ENCODE assay signal across 15 cellular contexts in genomic region chr2:27441958-27442281, GRCh38. TPM values are rescaled to one million over a fixed set of nuclear protein-coding genes. Genes with fewer than 3 reads are reported as not detected.
DNase-seq lines count a peak whose midpoint lies in the region; ATAC-seq and TF ChIP-seq lines count a peak whose summit lies in the region.
"Had no signal": no experiment of that assay in that cellular context is flagged by ENCODE, and none has a peak within 500 bp of the region (broad histone marks: within the 10 kb centered on the region; RNA-seq: fewer than 3 reads in every experiment).

No MANE protein-coding gene starts in this region.

- no peaks in the 10 kb centered on the region for H3K27me3 Mint-ChIP-seq in Caco-2 (ENCODE audit: insufficient read depth, unreplicated experiment)
- H3K27me3 Mint-ChIP-seq: activated CD8-positive, alpha-beta memory T cell treated with anti-CD3 and anti-CD28 coated beads, Interleukin-2, amount 10 ng/mL, durations not matched to agents 7 days and 5 days; activated naive CD8-positive, alpha-beta T cell; progenitor cell of endocrine pancreas had no signal

- H3K4me3 Mint-ChIP-seq in Caco-2 (ENCODE audit: unreplicated experiment) = peak overlapping the region; percentile 72
- H3K4me3 Mint-ChIP-seq: activated CD8-positive, alpha-beta memory T cell treated with anti-CD3 and anti-CD28 coated beads, Interleukin-2, amount 10 ng/mL, durations not matched to agents 7 days and 5 days; activated naive CD8-positive, alpha-beta T cell had no signal

- no peaks in the 10 kb centered on the region; the same call in 1 of the 2 replicates for H4K20me1 ChIP-seq in PC-9 (ENCODE audit: insufficient read depth)

- no peak overlapping the region for H2BK12ac ChIP-seq in trophoblast cell (ENCODE audit: low read length)

- no CpG with 5 or more reads among the region's 17 CpGs for WGBS in trophoblast cell (ENCODE audit: extremely low coverage, insufficient coverage, insufficient read length)

- CTCF ChIA-PET in Caco-2 (lab: Charles Lee) = interaction anchor here (1.0 kb wide), 1 partner anchor 33 kb away, joined by 4 read pairs; the partner anchor contains the start of gene PPM1G
- CTCF ChIA-PET in PC-9 (lab: Charles Lee) = interaction anchor here (1.1 kb wide), 1 partner anchor 187 kb away, joined by 4 read pairs; the partner anchor contains the start of gene GPN1

- no peaks in the 10 kb centered on the region for H3K9me3 ChIP-seq in Caco-2
- no peaks in the 10 kb centered on the region for H3K9me3 ChIP-seq in PC-9 (ENCODE audit: insufficient read depth, low read depth)
- no peaks in the 10 kb centered on the region for H3K9me3 ChIP-seq in trophoblast cell (ENCODE audit: insufficient read depth, low read depth, low read length)

- H3K4me2 ChIP-seq in PC-9 (peak overlapping the region; percentile 99), trophoblast cell (ENCODE audit: low read length) (peak overlapping the region; percentile 20)

- no peak overlapping the region for H2AK5ac ChIP-seq in trophoblast cell (ENCODE audit: low read length)

- H3K27me3 ChIP-seq in Caco-2 (replicated peaks; ENCODE audit: control insufficient read depth, insufficient read depth, low read length) (no peaks in the 10 kb centered on the region), PC-9 (ENCODE audit: insufficient read depth, low read depth) (no peaks in the 10 kb centered on the region), trophoblast cell (ENCODE audit: insufficient read depth, low read length) (no peaks in the 10 kb centered on the region)

- no peak overlapping the region for H3K27ac Mint-ChIP-seq in Caco-2 (ENCODE audit: unreplicated experiment)
- H3K27ac Mint-ChIP-seq: activated CD8-positive, alpha-beta memory T cell treated with anti-CD3 and anti-CD28 coated beads, Interleukin-2, amount 10 ng/mL, durations not matched to agents 7 days and 5 days; activated naive CD8-positive, alpha-beta T cell; progenitor cell of endocrine pancreas had no signal

- H3K14ac ChIP-seq in trophoblast cell (ENCODE audit: low read length) = no peak overlapping the region

- intact Hi-C loops in Caco-2 (cut with micrococcal nuclease; ENCODE audit: unreplicated experiment) (loop anchor here (1.0 to 2.0 kb wide), 5 partner anchors 13 to 187 kb away; partner anchors contain the start of genes CCDC121, GPN1, IFT172 and PPM1G), PC-9 (cut with micrococcal nuclease; ENCODE audit: unreplicated experiment) (loop anchor here (1.0 to 10.0 kb wide), 4 partner anchors 34 to 213 kb away; partner anchors contain the start of gene IFT172)

- no peak overlapping the region for H3K18ac ChIP-seq in trophoblast cell (ENCODE audit: low read length)

- no peaks in the 10 kb centered on the region for H3K4me1 ChIP-seq in Caco-2
- peaks cover 19% of the 10 kb centered on the region for H3K4me1 ChIP-seq in PC-9 (replicated peaks; ENCODE audit: insufficient read depth)
- peaks cover 2 to 12% of the 10 kb centered on the region in 2 experiments for H3K4me1 ChIP-seq in trophoblast cell (ENCODE audit: control insufficient read depth in 1 of 2, insufficient read depth in 2 of 2, low read length in 2 of 2)

- H3K27ac ChIP-seq in PC-9 (no peak overlapping the region), trophoblast cell (ENCODE audit: low read depth, low read length) (no peak overlapping the region)
- H3K27ac ChIP-seq: SK-N-MC had no signal

- H4K91ac ChIP-seq in trophoblast cell (ENCODE audit: low read depth, low read length) = no peak overlapping the region

- peaks cover 6% of the 10 kb centered on the region for H3K79me1 ChIP-seq in trophoblast cell (ENCODE audit: low read length)

- H3K9me2 ChIP-seq in PC-9 (ENCODE audit: insufficient read depth) = no peaks in the 10 kb centered on the region

- H3K4me3 ChIP-seq in Caco-2 (ENCODE audit: low read depth, low read length) = 0 out of 2 replicates have a peak overlapping the region, but pooled peaks have one; percentile 8
- peak overlapping the region; percentile 79; the same call in 1 of the 2 replicates for H3K4me3 ChIP-seq in PC-9
- no peak overlapping the region for H3K4me3 ChIP-seq in trophoblast cell (ENCODE audit: low read depth, low read length)
- H3K4me3 ChIP-seq: SK-N-MC had no signal

- peak overlapping the region; percentile 65 for H4K8ac ChIP-seq in trophoblast cell (ENCODE audit: low read depth, low read length)

- H3F3A ChIP-seq in PC-9 (ENCODE audit: insufficient read depth, low read depth) = peaks cover 52% of the 10 kb centered on the region; the same call in 1 of the 2 replicates

- H2AFZ ChIP-seq in PC-9 = no peak overlapping the region
- H2AFZ ChIP-seq in trophoblast cell (ENCODE audit: insufficient read depth, low read length, poor library complexity) = no peak overlapping the region

- H3K23ac ChIP-seq in trophoblast cell (ENCODE audit: low read length) = no peak overlapping the region

- TF ChIP-seq CTCF in Caco-2 (IDR thresholded peaks at IDR 0.05; ENCODE audit: insufficient read depth in 1 of 2, low read depth in 1 of 2, low read length in 1 of 2, severe bottlenecking in 1 of 2, unreplicated experiment in 1 of 2) = no peak
- TF ChIP-seq CTCF in PC-9 (conservative IDR thresholded peaks at IDR 0.05) = peak; percentile 68

- H2BK120ac ChIP-seq in trophoblast cell (ENCODE audit: insufficient read depth, low read length, poor library complexity) = no peak overlapping the region

- H4K12ac ChIP-seq in trophoblast cell (ENCODE audit: low read depth, low read length) = no peak overlapping the region

- POLR2A ChIA-PET in Caco-2 (lab: Charles Lee) (no interaction called here), PC-9 (lab: Charles Lee; ENCODE audit: unreplicated experiment) (no interaction called here)

- H2BK5ac ChIP-seq in trophoblast cell (ENCODE audit: low read depth, low read length, poor library complexity) = no peak overlapping the region

- BruUV-seq in Caco-2 (replicated peaks; lab: Mats Ljungman, UMichigan) (no TSS peak), PC-9 (replicated peaks; lab: Mats Ljungman, UMichigan) (no TSS peak)

- H3K9ac ChIP-seq in trophoblast cell (ENCODE audit: low read length) = no peak overlapping the region

- H3K36me3 ChIP-seq in Caco-2 (ENCODE audit: control insufficient read depth, insufficient read depth, low read length) = no peaks in the 10 kb centered on the region; the same call in 1 of the 2 replicates
- H3K36me3 ChIP-seq in PC-9 (ENCODE audit: low read depth) = peaks cover 4% of the 10 kb centered on the region; the same call in 1 of the 2 replicates
- H3K36me3 ChIP-seq in trophoblast cell (ENCODE audit: control insufficient read depth in 1 of 2, insufficient read depth in 2 of 2, low read length in 2 of 2) = peaks cover 33 to 45% of the 10 kb centered on the region in 2 experiments

- H3K79me2 ChIP-seq in PC-9 (ENCODE audit: low read depth) = peaks cover 5% of the 10 kb centered on the region; the same call in 1 of the 2 replicates
- peaks cover 3% of the 10 kb centered on the region for H3K79me2 ChIP-seq in trophoblast cell (ENCODE audit: control insufficient read depth, insufficient read depth, low read length, poor library complexity)

- H3K4me1 Mint-ChIP-seq in Caco-2 (ENCODE audit: low read depth, unreplicated experiment) = peaks cover 13% of the 10 kb centered on the region

- DNase-seq in Caco-2 (no peak), PC-9 (no peak), trophoblast cell (no peak), NCI-H82 treated with DMSO at 0.1 percent for 48 hours (lab: John Stamatoyannopoulos, UW; ENCODE audit: unreplicated experiment) (no peak), NCI-H146 treated with DMSO at 0.1 percent for 48 hours (lab: John Stamatoyannopoulos, UW; ENCODE audit: unreplicated experiment) (no peak), NCI-H510A (lab: John Stamatoyannopoulos, UW) (no peak)
- DNase-seq: AML-193, cerebellar nuclear complex, KG1 had no signal

- no peak overlapping the region for H3K4ac ChIP-seq in trophoblast cell (ENCODE audit: low read depth, low read length)

- ATAC-seq in esophagus mucosa (peak; percentile 1), HG02798 (IDR thresholded peaks at IDR 0.05; ENCODE audit: poor library complexity, unreplicated experiment) (no peak)

- H3K9me3 Mint-ChIP-seq in Caco-2 (ENCODE audit: unreplicated experiment) = no peaks in the 10 kb centered on the region

- H3K36me3 Mint-ChIP-seq in Caco-2 (ENCODE audit: insufficient read depth, unreplicated experiment) = peaks cover 66% of the 10 kb centered on the region

RNA-seq across cellular contexts. Expression of gene KRTCAP3, which starts 0.3 kb away (rescaled TPM):
- total RNA-seq in Caco-2 (2022) (47.8 and 53.9 TPM in 2 replicates), PC-9 (2021) (62.9 and 91.7 TPM in 2 replicates), esophagus mucosa (26.0 TPM)
- 12.5 and 12.6 TPM in 2 replicates for polyA plus RNA-seq in trophoblast cell (2013)

RNA-seq across cellular contexts. Expression of gene NRBP1, which starts 13.5 kb away (rescaled TPM):
- total RNA-seq in Caco-2 (2022) = 148 and 169 TPM in 2 replicates
- total RNA-seq in PC-9 (2021) = 67.9 and 83.9 TPM in 2 replicates
- 86.6 TPM for total RNA-seq in esophagus mucosa
- polyA plus RNA-seq in trophoblast cell (2013) = 76.2 and 76.9 TPM in 2 replicates

RNA-seq across cellular contexts. Expression of gene PPM1G, which starts 32.5 kb away (rescaled TPM):
- total RNA-seq in Caco-2 (2022) = 140 and 149 TPM in 2 replicates
- 114 and 136 TPM in 2 replicates for total RNA-seq in PC-9 (2021)
- 57.3 TPM for total RNA-seq in esophagus mucosa
- polyA plus RNA-seq in trophoblast cell (2013) = 64.3 and 66.0 TPM in 2 replicates

RNA-seq across cellular contexts. Expression of gene IFT172, which starts 47.6 kb away (rescaled TPM):
- 17.2 and 21.9 TPM in 2 replicates for total RNA-seq in Caco-2 (2022)
- 26.2 and 27.2 TPM in 2 replicates for total RNA-seq in PC-9 (2021)
- total RNA-seq in esophagus mucosa = 10.3 TPM
- 5.1 and 5.5 TPM in 2 replicates for polyA plus RNA-seq in trophoblast cell (2013)

RNA-seq across cellular contexts. Expression of gene FNDC4, which starts 53.1 kb away (rescaled TPM):
- 2.4 and 2.5 TPM in 2 replicates for total RNA-seq in Caco-2 (2022)
- 5.3 and 6.3 TPM in 2 replicates for total RNA-seq in PC-9 (2021)
- 8.5 TPM for total RNA-seq in esophagus mucosa
- polyA plus RNA-seq in trophoblast cell (2013) = 1.9 and 2.1 TPM in 2 replicates
